In genomic region chr2:237702439-237703397, GRCh38 we compare ENCODE assay signal across 8 cellular contexts.
A peak's percentile ranks its signal among the peaks of the same experiment; 100 is the strongest.
DNase-seq lines count a peak whose midpoint lies in the region; ATAC-seq and TF ChIP-seq lines count a peak whose summit lies in the region.

No MANE protein-coding gene starts in this region.

- peak overlapping the region; percentile 89 to 99 (median 93) for H3K27ac Mint-ChIP-seq in CD14-positive monocyte
- H3K27ac Mint-ChIP-seq in activated CD4-positive, alpha-beta memory T cell treated with anti-CD3 and anti-CD28 coated beads, Interleukin-2, amount 10 ng/mL, durations not matched to agents 7 days and 5 days: peak overlapping the region; percentile 88

- no peaks in the 10 kb centered on the region for H3K27me3 ChIP-seq in HUES64 (ENCODE audit: insufficient read depth, low read length)
- no peaks in the 10 kb centered on the region for H3K27me3 ChIP-seq in osteoblast (ENCODE audit: insufficient read depth, low read length)

- H3K4me3 ChIP-seq in HUES64 (ENCODE audit: low read length) (peak overlapping the region; percentile 25), fibroblast of pulmonary artery (replicated peaks; ENCODE audit: low read depth, low read length) (peak overlapping the region; percentile 12), osteoblast (ENCODE audit: insufficient read depth, low read length) (peak overlapping the region; percentile 35)

- intact Hi-C loops in CD14-positive monocyte (cut with micrococcal nuclease): loop anchor here in 1 of 2 donors (5.0 kb wide), 1 partner anchor 40 kb away; no protein-coding TSS in a partner anchor

- WGBS in HUES64: 29% methylated on average over 17 of the region's 17 CpGs

- H3K4me1 Mint-ChIP-seq in CD14-positive monocyte: peaks cover 99% of the 10 kb centered on the region
- H3K4me1 Mint-ChIP-seq in activated CD4-positive, alpha-beta memory T cell treated with anti-CD3 and anti-CD28 coated beads, Interleukin-2, amount 10 ng/mL, durations not matched to agents 7 days and 5 days: peaks cover 95% of the 10 kb centered on the region

- no peaks in the 10 kb centered on the region for H3K36me3 ChIP-seq in HUES64 (ENCODE audit: insufficient read depth, low read length)
- H3K36me3 ChIP-seq in osteoblast (ENCODE audit: insufficient read depth, low read length): no peaks in the 10 kb centered on the region

- no peak for TF ChIP-seq CTCF in CD14-positive monocyte (IDR thresholded peaks at IDR 0.05)
- TF ChIP-seq CTCF in fibroblast of pulmonary artery (IDR thresholded peaks at IDR 0.05; ENCODE audit: low read length, missing control alignments): peak; percentile 11
- no peak for TF ChIP-seq CTCF in osteoblast (IDR thresholded peaks at IDR 0.05; ENCODE audit: extremely low read depth, low read depth, low read length)

- peak overlapping the region; percentile 35 for H3K9ac ChIP-seq in HUES64 (ENCODE audit: low read depth, low read length)

- no peak for DNase-seq in CD14-positive monocyte (ENCODE audit: low spot score)
- peak; percentile 52 for DNase-seq in activated CD4-positive, alpha-beta memory T cell treated with anti-CD3 and anti-CD28 coated beads, Interleukin-2, amount 10 ng/mL, durations not matched to agents 7 days and 5 days
- peak; percentile 78 for DNase-seq in fibroblast of pulmonary artery (ENCODE audit: low read depth)
- peak; percentile 90 for DNase-seq in osteoblast (ENCODE audit: insufficient read length, low spot score, missing footprints)
- DNase-seq in HuH-7.5 (ENCODE audit: low spot score): no peak
- no peak for DNase-seq in DMS53 treated with DMSO at 0.1 percent for 48 hours (lab: John Stamatoyannopoulos, UW; ENCODE audit: unreplicated experiment)

- peaks cover 12% of the 10 kb centered on the region for H4K20me1 ChIP-seq in osteoblast (ENCODE audit: insufficient read depth, low read length)

- H3K27ac ChIP-seq in HUES64 (ENCODE audit: low read depth, low read length) (peak overlapping the region; percentile 90), osteoblast (ENCODE audit: low read depth, low read length) (peak overlapping the region; percentile 95)

- H3K9me3 Mint-ChIP-seq in CD14-positive monocyte: no peaks in the 10 kb centered on the region
- H3K9me3 Mint-ChIP-seq in activated CD4-positive, alpha-beta memory T cell treated with anti-CD3 and anti-CD28 coated beads, Interleukin-2, amount 10 ng/mL, durations not matched to agents 7 days and 5 days: no peaks in the 10 kb centered on the region

- H3K9me3 ChIP-seq in HUES64 (ENCODE audit: insufficient read depth, low read depth, low read length): no peaks in the 10 kb centered on the region
- H3K9me3 ChIP-seq in osteoblast (ENCODE audit: low read depth, low read length): no peaks in the 10 kb centered on the region

- H3K4me1 ChIP-seq in HUES64 (ENCODE audit: insufficient read depth, low read length) (peaks cover 43% of the 10 kb centered on the region), osteoblast (ENCODE audit: insufficient read depth, low read length) (peaks cover 50% of the 10 kb centered on the region)

- no peak overlapping the region for H2AFZ ChIP-seq in osteoblast (ENCODE audit: low read length)

- POLR2A ChIA-PET in activated CD4-positive, alpha-beta memory T cell treated with anti-CD3 and anti-CD28 coated beads, Interleukin-2, amount 10 ng/mL, durations not matched to agents 7 days and 5 days (lab: Charles Lee): interaction anchor here (0.6 to 6.6 kb wide), 7 partner anchors 12 to 278 kb away, joined by 3 to 143 read pairs (median 4); no protein-coding TSS in a partner anchor

- H3K4me2 ChIP-seq in osteoblast (ENCODE audit: insufficient read depth, low read length): peak overlapping the region; percentile 80

- CTCF ChIA-PET in activated CD4-positive, alpha-beta memory T cell treated with anti-CD3 and anti-CD28 coated beads, Interleukin-2, amount 10 ng/mL, durations not matched to agents 7 days and 5 days (lab: Charles Lee): interaction anchor here (1.4 to 4.7 kb wide), 5 partner anchors 9 to 29 kb away, joined by 3 to 42 read pairs (median 8); no protein-coding TSS in a partner anchor

- peaks cover 78% of the 10 kb centered on the region for H3K79me2 ChIP-seq in osteoblast (ENCODE audit: insufficient read depth, low read length)

- H3K36me3 Mint-ChIP-seq in CD14-positive monocyte: peaks cover 30 to 68% of the 10 kb centered on the region in 2 donors
- H3K36me3 Mint-ChIP-seq in activated CD4-positive, alpha-beta memory T cell treated with anti-CD3 and anti-CD28 coated beads, Interleukin-2, amount 10 ng/mL, durations not matched to agents 7 days and 5 days (ENCODE audit: low read depth): peaks cover 41% of the 10 kb centered on the region

- peak overlapping the region; percentile 73 to 83 for H3K4me3 Mint-ChIP-seq in CD14-positive monocyte
- peak overlapping the region; percentile 67 for H3K4me3 Mint-ChIP-seq in activated CD4-positive, alpha-beta memory T cell treated with anti-CD3 and anti-CD28 coated beads, Interleukin-2, amount 10 ng/mL, durations not matched to agents 7 days and 5 days

- no peak for ATAC-seq in GM18517 (IDR thresholded peaks at IDR 0.05; ENCODE audit: unreplicated experiment)

- H3K27me3 Mint-ChIP-seq in CD14-positive monocyte (ENCODE audit: low read depth in 3 of 3): peaks cover 0 to 2% (median 0%) of the 10 kb centered on the region in 3 donors
- H3K27me3 Mint-ChIP-seq in activated CD4-positive, alpha-beta memory T cell treated with anti-CD3 and anti-CD28 coated beads, Interleukin-2, amount 10 ng/mL, durations not matched to agents 7 days and 5 days: no peaks in the 10 kb centered on the region

Comparison
In these comparisons a context has a peak if more than half of its experiments do, and no peak if none do; other contexts are left out.
1. DNase-seq: peak in activated CD4-positive, alpha-beta memory T cell treated with anti-CD3 and anti-CD28 coated beads, Interleukin-2, amount 10 ng/mL, durations not matched to agents 7 days and 5 days (single experiment), fibroblast of pulmonary artery (single experiment) and osteoblast (single experiment); none in CD14-positive monocyte (single experiment), HuH-7.5 (single experiment) and DMS53 treated with DMSO at 0.1 percent for 48 hours (single experiment).
2. Peak in every context shown above with its lines, with median percentiles within 50 percentile points of each other: H3K4me3 ChIP-seq.